ENCODE assay signal across 8 cellular contexts in genomic region chr7:76318488-76319353, GRCh38. TPM values are rescaled to one million over a fixed set of nuclear protein-coding genes. Genes with fewer than 3 reads are reported as not detected.
DNase-seq lines count a peak whose midpoint lies in the region; ATAC-seq, FAIRE-seq and TF ChIP-seq lines count a peak whose summit lies in the region.

No MANE protein-coding gene starts in this region.

- peak overlapping the region; percentile 55 for H3K4me3 ChIP-seq in HEK293 (ENCODE audit: low read depth, low read length)
- peak overlapping the region; percentile 59 for H3K4me3 ChIP-seq in MG63
- peak overlapping the region; percentile 76 for H3K4me3 ChIP-seq in right cardiac atrium (ENCODE audit: low read length)

- H3K27me3 ChIP-seq in MG63 (no peaks in the 10 kb centered on the region), right cardiac atrium (ENCODE audit: control insufficient read depth, insufficient read depth) (no peaks in the 10 kb centered on the region)

- H3K27ac ChIP-seq in HEK293 (ENCODE audit: extremely low read depth, low read depth, low read length): peak overlapping the region; percentile 61
- H3K27ac ChIP-seq in right cardiac atrium (ENCODE audit: low read length): peak overlapping the region; percentile 97

- H3K4me1 ChIP-seq in HEK293 (ENCODE audit: control insufficient read depth, insufficient read depth, low read length): peaks cover 5% of the 10 kb centered on the region; the same call in 1 of the 2 replicates
- H3K4me1 ChIP-seq in right cardiac atrium (ENCODE audit: control insufficient read depth, insufficient read depth, low read length): peaks cover 8% of the 10 kb centered on the region

- WGBS in right cardiac atrium: 4% methylated on average over 25 of the region's 25 CpGs

- DNase-seq in MG63: peak; percentile 83
- peak; percentile 91 for DNase-seq in SW480 (ENCODE audit: low spot score)
- DNase-seq in amniotic epithelial cell (ENCODE audit: low read depth): peak; percentile 83
- peak; percentile 87 to 91 (median 87) for DNase-seq in right cardiac atrium
- DNase-seq in renal cortical epithelial cell (ENCODE audit: low read depth): peak; percentile 78
- DNase-seq in HTR-8/SVneo (ENCODE audit: insufficient read length, low spot score): no peak

- no peak for FAIRE-seq in HTR-8/SVneo (lab: Jason Lieb, UNC)

- H3K36me3 ChIP-seq in HEK293 (ENCODE audit: control insufficient read depth in 2 of 2, insufficient read depth in 1 of 2, low read length in 2 of 2): no peaks in the 10 kb centered on the region; a peak in 1 of 3 replicates
- H3K36me3 ChIP-seq in MG63: peaks cover 21% of the 10 kb centered on the region

- POLR2A ChIA-PET in HEK293 (lab: Yijun Ruan, JAX): interaction anchor here (0.6 to 2.3 kb wide), 16 partner anchors 9 to 403 kb away, joined by 3 to 24 read pairs (median 4); partner anchors contain the start of gene YWHAG

- TF ChIP-seq CTCF in GM12872 (IDR thresholded peaks at IDR 0.05; ENCODE audit: insufficient read depth, low read depth, low read length) (peak; percentile 45; the same call in 2 of the 3 replicates), HEK293 (tag by site-specific recombination; IDR thresholded peaks at IDR 0.05) (peak; percentile 13; the same call in 1 of the 2 replicates)

- intact Hi-C loops in right cardiac atrium (cut with DNase I): loop anchor here in 3 of 4 donors (5.0 to 10.0 kb wide), 2 partner anchors 39 to 144 kb away; partner anchors contain the start of gene YWHAG (in 2 of the 3)

- CTCF ChIA-PET in HEK293 (lab: Yijun Ruan, JAX): interaction anchor here (0.9 to 2.1 kb wide), 4 partner anchors 39 to 140 kb away, joined by 3 to 7 read pairs (median 4); no protein-coding TSS in a partner anchor

- H3K9me3 ChIP-seq in HEK293 (ENCODE audit: control insufficient read depth, insufficient read depth, low read depth, low read length) (no peaks in the 10 kb centered on the region), MG63 (no peaks in the 10 kb centered on the region), right cardiac atrium (ENCODE audit: control insufficient read depth, low read length) (no peaks in the 10 kb centered on the region)

- peak; percentile 67 to 73 for ATAC-seq in right cardiac atrium

TF ChIP-seq in HEK293, 187 proteins besides CTCF, POLR2A, EP300 and RAD21 (continues in another document):
- TF ChIP-seq ZNF155 (tag by site-specific recombination; IDR thresholded peaks at IDR 0.05): no peak
- TF ChIP-seq, protein P1, sequence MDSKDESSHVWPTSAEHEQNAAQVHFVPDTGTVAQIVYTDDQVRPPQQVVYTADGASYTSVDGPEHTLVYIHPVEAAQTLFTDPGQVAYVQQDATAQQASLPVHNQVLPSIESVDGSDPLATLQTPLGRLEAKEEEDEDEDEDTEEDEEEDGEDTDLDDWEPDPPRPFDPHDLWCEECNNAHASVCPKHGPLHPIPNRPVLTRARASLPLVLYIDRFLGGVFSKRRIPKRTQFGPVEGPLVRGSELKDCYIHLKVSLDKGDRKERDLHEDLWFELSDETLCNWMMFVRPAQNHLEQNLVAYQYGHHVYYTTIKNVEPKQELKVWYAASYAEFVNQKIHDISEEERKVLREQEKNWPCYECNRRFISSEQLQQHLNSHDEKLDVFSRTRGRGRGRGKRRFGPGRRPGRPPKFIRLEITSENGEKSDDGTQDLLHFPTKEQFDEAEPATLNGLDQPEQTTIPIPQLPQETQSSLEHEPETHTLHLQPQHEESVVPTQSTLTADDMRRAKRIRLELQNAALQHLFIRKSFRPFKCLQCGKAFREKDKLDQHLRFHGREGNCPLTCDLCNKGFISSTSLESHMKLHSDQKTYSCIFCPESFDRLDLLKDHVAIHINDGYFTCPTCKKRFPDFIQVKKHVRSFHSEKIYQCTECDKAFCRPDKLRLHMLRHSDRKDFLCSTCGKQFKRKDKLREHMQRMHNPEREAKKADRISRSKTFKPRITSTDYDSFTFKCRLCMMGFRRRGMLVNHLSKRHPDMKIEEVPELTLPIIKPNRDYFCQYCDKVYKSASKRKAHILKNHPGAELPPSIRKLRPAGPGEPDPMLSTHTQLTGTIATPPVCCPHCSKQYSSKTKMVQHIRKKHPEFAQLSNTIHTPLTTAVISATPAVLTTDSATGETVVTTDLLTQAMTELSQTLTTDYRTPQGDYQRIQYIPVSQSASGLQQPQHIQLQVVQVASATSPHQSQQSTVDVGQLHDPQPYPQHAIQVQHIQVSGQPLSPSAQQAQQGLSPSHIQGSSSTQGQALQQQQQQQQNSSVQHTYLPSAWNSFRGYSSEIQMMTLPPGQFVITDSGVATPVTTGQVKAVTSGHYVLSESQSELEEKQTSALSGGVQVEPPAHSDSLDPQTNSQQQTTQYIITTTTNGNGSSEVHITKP (tag by site-specific recombination; IDR thresholded peaks at IDR 0.05): peak; percentile 75
- TF ChIP-seq ZNF776 (tag by site-specific recombination; IDR thresholded peaks at IDR 0.05; ENCODE audit: borderline replicate concordance): no peak
- peak; percentile 49 for TF ChIP-seq ZBTB8A (tag by site-specific recombination; IDR thresholded peaks at IDR 0.05)
- TF ChIP-seq, protein P2, sequence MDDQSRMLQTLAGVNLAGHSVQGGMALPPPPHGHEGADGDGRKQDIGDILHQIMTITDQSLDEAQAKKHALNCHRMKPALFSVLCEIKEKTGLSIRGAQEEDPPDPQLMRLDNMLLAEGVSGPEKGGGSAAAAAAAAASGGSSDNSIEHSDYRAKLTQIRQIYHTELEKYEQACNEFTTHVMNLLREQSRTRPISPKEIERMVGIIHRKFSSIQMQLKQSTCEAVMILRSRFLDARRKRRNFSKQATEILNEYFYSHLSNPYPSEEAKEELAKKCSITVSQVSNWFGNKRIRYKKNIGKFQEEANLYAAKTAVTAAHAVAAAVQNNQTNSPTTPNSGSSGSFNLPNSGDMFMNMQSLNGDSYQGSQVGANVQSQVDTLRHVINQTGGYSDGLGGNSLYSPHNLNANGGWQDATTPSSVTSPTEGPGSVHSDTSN (CRISPR knock-in tag; IDR thresholded peaks at IDR 0.05): no peak
- no peak for TF ChIP-seq HOXC10 (CRISPR knock-in tag; IDR thresholded peaks at IDR 0.05)
- no peak for TF ChIP-seq FEZF1 (tag by site-specific recombination; IDR thresholded peaks at IDR 0.05)
- TF ChIP-seq ZNF610 (tag by site-specific recombination; IDR thresholded peaks at IDR 0.05; ENCODE audit: borderline replicate concordance): no peak
- no peak for TF ChIP-seq ZNF311 (tag by site-specific recombination; IDR thresholded peaks at IDR 0.05; ENCODE audit: borderline replicate concordance)
- no peak for TF ChIP-seq ZNF366 (tag by site-specific recombination; conservative IDR thresholded peaks at IDR 0.05)
- no peak for TF ChIP-seq KLF16 (tag by site-specific recombination; IDR thresholded peaks at IDR 0.05)
- TF ChIP-seq HOXA7 (CRISPR knock-in tag; IDR thresholded peaks at IDR 0.05; ENCODE audit: borderline replicate concordance): no peak
- TF ChIP-seq ZNF585B (tag by site-specific recombination; IDR thresholded peaks at IDR 0.05): no peak
- TF ChIP-seq ZNF785 (tag by site-specific recombination; IDR thresholded peaks at IDR 0.05): no peak
- TF ChIP-seq ZSCAN30 (tag by site-specific recombination; IDR thresholded peaks at IDR 0.05): peak; percentile 38; the same call in 1 of the 2 replicates
- TF ChIP-seq, protein P3, sequence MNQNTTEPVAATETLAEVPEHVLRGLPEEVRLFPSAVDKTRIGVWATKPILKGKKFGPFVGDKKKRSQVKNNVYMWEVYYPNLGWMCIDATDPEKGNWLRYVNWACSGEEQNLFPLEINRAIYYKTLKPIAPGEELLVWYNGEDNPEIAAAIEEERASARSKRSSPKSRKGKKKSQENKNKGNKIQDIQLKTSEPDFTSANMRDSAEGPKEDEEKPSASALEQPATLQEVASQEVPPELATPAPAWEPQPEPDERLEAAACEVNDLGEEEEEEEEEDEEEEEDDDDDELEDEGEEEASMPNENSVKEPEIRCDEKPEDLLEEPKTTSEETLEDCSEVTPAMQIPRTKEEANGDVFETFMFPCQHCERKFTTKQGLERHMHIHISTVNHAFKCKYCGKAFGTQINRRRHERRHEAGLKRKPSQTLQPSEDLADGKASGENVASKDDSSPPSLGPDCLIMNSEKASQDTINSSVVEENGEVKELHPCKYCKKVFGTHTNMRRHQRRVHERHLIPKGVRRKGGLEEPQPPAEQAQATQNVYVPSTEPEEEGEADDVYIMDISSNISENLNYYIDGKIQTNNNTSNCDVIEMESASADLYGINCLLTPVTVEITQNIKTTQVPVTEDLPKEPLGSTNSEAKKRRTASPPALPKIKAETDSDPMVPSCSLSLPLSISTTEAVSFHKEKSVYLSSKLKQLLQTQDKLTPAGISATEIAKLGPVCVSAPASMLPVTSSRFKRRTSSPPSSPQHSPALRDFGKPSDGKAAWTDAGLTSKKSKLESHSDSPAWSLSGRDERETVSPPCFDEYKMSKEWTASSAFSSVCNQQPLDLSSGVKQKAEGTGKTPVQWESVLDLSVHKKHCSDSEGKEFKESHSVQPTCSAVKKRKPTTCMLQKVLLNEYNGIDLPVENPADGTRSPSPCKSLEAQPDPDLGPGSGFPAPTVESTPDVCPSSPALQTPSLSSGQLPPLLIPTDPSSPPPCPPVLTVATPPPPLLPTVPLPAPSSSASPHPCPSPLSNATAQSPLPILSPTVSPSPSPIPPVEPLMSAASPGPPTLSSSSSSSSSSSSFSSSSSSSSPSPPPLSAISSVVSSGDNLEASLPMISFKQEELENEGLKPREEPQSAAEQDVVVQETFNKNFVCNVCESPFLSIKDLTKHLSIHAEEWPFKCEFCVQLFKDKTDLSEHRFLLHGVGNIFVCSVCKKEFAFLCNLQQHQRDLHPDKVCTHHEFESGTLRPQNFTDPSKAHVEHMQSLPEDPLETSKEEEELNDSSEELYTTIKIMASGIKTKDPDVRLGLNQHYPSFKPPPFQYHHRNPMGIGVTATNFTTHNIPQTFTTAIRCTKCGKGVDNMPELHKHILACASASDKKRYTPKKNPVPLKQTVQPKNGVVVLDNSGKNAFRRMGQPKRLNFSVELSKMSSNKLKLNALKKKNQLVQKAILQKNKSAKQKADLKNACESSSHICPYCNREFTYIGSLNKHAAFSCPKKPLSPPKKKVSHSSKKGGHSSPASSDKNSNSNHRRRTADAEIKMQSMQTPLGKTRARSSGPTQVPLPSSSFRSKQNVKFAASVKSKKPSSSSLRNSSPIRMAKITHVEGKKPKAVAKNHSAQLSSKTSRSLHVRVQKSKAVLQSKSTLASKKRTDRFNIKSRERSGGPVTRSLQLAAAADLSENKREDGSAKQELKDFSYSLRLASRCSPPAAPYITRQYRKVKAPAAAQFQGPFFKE (tag by site-specific recombination; IDR thresholded peaks at IDR 0.05; ENCODE audit: borderline replicate concordance): no peak

RNA-seq across cellular contexts. Expression of gene HSPB1, which starts 16.2 kb away (rescaled TPM):
- total RNA-seq in MG63 (2014; rRNA removed; shearing (Covaris generic); ENCODE audit: low replicate concordance): 68.7 and 72.8 TPM in 2 replicates
- total RNA-seq in right cardiac atrium: 1,000 to 10,000 TPM; 1,069 to 1,850 (median 1,464) TPM
- 2,464 TPM for polyA plus RNA-seq in right cardiac atrium
- total RNA-seq in renal cortical epithelial cell: 48.8 and 104 TPM in 2 replicates

RNA-seq across cellular contexts. Expression of gene YWHAG, which starts 40.1 kb away (rescaled TPM):
- total RNA-seq in MG63 (2014; rRNA removed; shearing (Covaris generic); ENCODE audit: low replicate concordance): 74.2 and 95.2 TPM in 2 replicates
- total RNA-seq in right cardiac atrium: 100 to 1,000 TPM; 209 to 282 (median 253) TPM
- 139 TPM for polyA plus RNA-seq in right cardiac atrium
- total RNA-seq in renal cortical epithelial cell: 120 and 221 TPM in 2 replicates

Comparison
In these comparisons a context has a peak if more than half of its experiments do, and no peak if none do; other contexts are left out.
1. RNA of gene HSPB1, which starts 16.2 kb away (total RNA-seq): 1,069 to 1,850 TPM in right cardiac atrium; 48.8 to 104 TPM in renal cortical epithelial cell and 68.7 to 72.8 TPM in MG63; every median in the first group is over 10 times any median in the second.
2. Peak in every context shown above with its lines, with median percentiles within 50 percentile points of each other: H3K4me3 ChIP-seq.